ENCODE assay signal across 1 cellular context in genomic region chr12:42565001-42565400, GRCh38.
TF ChIP-seq lines count a peak whose summit lies in the region.

No MANE protein-coding gene starts in this region.

TF ChIP-seq in IMR-90, 13 proteins besides CTCF, POLR2A, EP300 and RAD21:
- TF ChIP-seq MAZ (IDR thresholded peaks at IDR 0.05; ENCODE audit: borderline replicate concordance, low read depth, low read length) = no peak
- no peak for TF ChIP-seq ELK1 (IDR thresholded peaks at IDR 0.05; ENCODE audit: borderline replicate concordance, low read depth, low read length)
- TF ChIP-seq NFE2L2 (IDR thresholded peaks at IDR 0.05; ENCODE audit: low read depth, low read length) = no peak
- no peak for TF ChIP-seq USF2 (IDR thresholded peaks at IDR 0.05; ENCODE audit: low read depth, low read length)
- no peak for TF ChIP-seq MXI1 (IDR thresholded peaks at IDR 0.05; ENCODE audit: borderline replicate concordance, low read depth, low read length)
- TF ChIP-seq CHD1 (IDR thresholded peaks at IDR 0.05; ENCODE audit: low read depth, low read length) = no peak
- TF ChIP-seq RCOR1 (IDR thresholded peaks at IDR 0.05; ENCODE audit: insufficient replicate concordance, low read length) = no peak
- TF ChIP-seq BHLHE40 (IDR thresholded peaks at IDR 0.05; ENCODE audit: low read depth, low read length) = no peak
- TF ChIP-seq CEBPB (IDR thresholded peaks at IDR 0.05; ENCODE audit: low read depth, low read length) = no peak
- TF ChIP-seq MAFK (IDR thresholded peaks at IDR 0.05; ENCODE audit: low read depth, low read length) = no peak
